ENCODE assay signal across 8 cellular contexts in the genomic region with DNA sequence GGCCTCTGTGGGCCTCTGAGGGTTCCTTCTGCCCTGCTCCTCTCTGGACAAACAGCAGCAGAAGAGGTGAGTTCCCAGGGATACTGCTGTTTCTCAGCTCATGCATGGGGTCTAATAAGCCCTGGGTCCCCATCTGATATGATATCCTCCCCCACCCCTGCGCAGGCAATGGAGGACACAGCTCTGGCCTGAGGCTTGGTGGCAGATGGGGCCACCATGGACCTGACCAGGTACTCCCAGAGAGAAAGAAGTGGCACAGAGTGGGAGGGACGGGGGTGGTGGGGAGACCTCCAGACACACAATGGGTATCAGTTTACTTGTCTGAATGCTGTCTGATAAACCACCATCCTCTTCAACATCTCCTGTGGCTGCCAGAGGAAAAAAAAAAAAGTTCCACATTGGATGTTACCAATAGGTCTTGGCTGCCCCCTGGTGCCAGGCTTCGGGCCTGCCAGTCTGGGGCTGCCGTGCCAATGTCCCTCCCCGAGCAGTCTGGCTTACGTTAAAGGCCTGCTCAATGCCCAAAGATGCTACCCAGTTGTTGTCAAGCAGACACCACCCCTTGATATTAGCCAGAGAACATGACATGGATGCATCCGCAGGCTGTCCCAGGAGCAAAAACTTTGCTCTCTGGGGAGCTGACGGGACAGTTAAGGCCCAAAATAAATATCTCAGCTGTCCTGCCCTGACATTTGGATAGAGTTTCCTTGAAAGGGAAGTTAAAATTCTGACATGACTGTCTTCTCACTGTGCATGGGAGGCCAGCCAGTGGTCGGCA. TPM values are rescaled to one million over a fixed set of nuclear protein-coding genes. Genes with fewer than 3 reads are reported as not detected.
DNase-seq lines count a peak whose midpoint lies in the region; ATAC-seq lines count a peak whose summit lies in the region.

No MANE protein-coding gene starts in this region.

- in situ Hi-C loops in ACHN (cut with HindIII; ENCODE audit: low pct_ligation_motif_present, low pct_unique_long_range_greater_than_20kb, low sequenced_read_pairs) = no loop called here

- H3K9me3 Mint-ChIP-seq in naive B cell = no peaks in the 10 kb centered on the region

- H3K27ac Mint-ChIP-seq in naive B cell = no peak overlapping the region

- DNase-seq in ACHN (peak; percentile 74), HuH-7.5 (ENCODE audit: low spot score) (peak; percentile 46), NOMO-1 (lab: John Stamatoyannopoulos, UW; ENCODE audit: unreplicated experiment in 2 of 2) (peak; percentile 31 to 54), epidermal melanocyte (ENCODE audit: insufficient read length, low spot score) (peak; percentile 81), naive B cell (peak; percentile 52)
- peak; percentile 82 for DNase-seq in activated CD8-positive, alpha-beta memory T cell treated with anti-CD3 and anti-CD28 coated beads, Interleukin-2, amount 50 U/mL, for 4 hours
- peak; percentile 47 to 54 for DNase-seq in stimulated activated CD8-positive, alpha-beta memory T cell treated with anti-CD3 and anti-CD28 coated beads, Interleukin-7, amount 100 ng/mL, for 4 hours (ENCODE audit: low read depth in 2 of 2)

- H3K36me3 Mint-ChIP-seq in naive B cell = no peaks in the 10 kb centered on the region

- no peaks in the 10 kb centered on the region for H3K4me1 Mint-ChIP-seq in naive B cell

- ATAC-seq in GM18868 (IDR thresholded peaks at IDR 0.05; ENCODE audit: unreplicated experiment) = peak; percentile 70
- peak; percentile 56 to 71 for ATAC-seq in naive B cell (ENCODE audit: low read depth in 2 of 2)

- peak overlapping the region in 1 of 8 donors; percentile 29 for H3K4me3 Mint-ChIP-seq in naive B cell

- peaks cover 9 to 27% (median 24%) of the 10 kb centered on the region in 3 donors for H3K27me3 Mint-ChIP-seq in naive B cell

RNA-seq across cellular contexts. Expression of gene ABCC8, which starts 27.9 kb away (rescaled TPM):
- polyA plus RNA-seq in naive B cell (ENCODE audit: low read depth in 6 of 6) = not detected

RNA-seq across cellular contexts. Expression of gene USH1C, which starts 39.7 kb away (rescaled TPM):
- polyA plus RNA-seq in naive B cell (ENCODE audit: low read depth in 6 of 6) = not detected

RNA-seq across cellular contexts. Expression of gene OTOG, which starts 42.5 kb away (rescaled TPM):
- not detected for polyA plus RNA-seq in naive B cell (ENCODE audit: low read depth in 6 of 6)

Comparison
In these comparisons a context has a peak if more than half of its experiments do, and no peak if none do; other contexts are left out.
1. Peak in every context shown above with its lines: DNase-seq and ATAC-seq.